ENCODE assay signal across 21 cellular contexts in genomic region chr4:41079871-41080565, GRCh38.
"Had no signal": no experiment of that assay in that cellular context is flagged by ENCODE, and none has a peak within 500 bp of the region (broad histone marks: within the 10 kb centered on the region; RNA-seq: fewer than 3 reads in every experiment).

No MANE protein-coding gene starts in this region.

- H3K27ac ChIP-seq: brain microvascular endothelial cell, epithelial cell of prostate, heart right ventricle, lower lobe of right lung, neutrophil, skin epidermis, testis, upper lobe of left lung had no signal

- H3K27me3 ChIP-seq: brain microvascular endothelial cell, heart right ventricle, neutrophil, testis, upper lobe of left lung had no signal

- H3K27ac Mint-ChIP-seq: activated naive CD8-positive, alpha-beta T cell treated with anti-CD3 and anti-CD28 coated beads, Interleukin-2, amount 10 ng/mL, durations not matched to agents 7 days and 5 days; activated T-helper 1 cell treated with anti-CD3 and anti-CD28 coated beads, Interleukin-12 subunit alpha, Interleukin-12 subunit beta, Interleukin-2, Interleukin-4 antibody, amounts not matched to agents 30 ng/mL and 10 ng/mL and 1 ng/mL, durations not matched to agents 14 hours and 24 hours and 36 hours; dendritic cell treated with granulocyte-macrophage colony-stimulating factor and Interleukin-4, amounts not matched to agents 40 ng/mL and 50 ng/mL, for 4 days; effector memory CD8-positive, alpha-beta T cell; naive thymus-derived CD4-positive, alpha-beta T cell had no signal

- H3K36me3 Mint-ChIP-seq: activated naive CD8-positive, alpha-beta T cell treated with anti-CD3 and anti-CD28 coated beads, Interleukin-2, amount 10 ng/mL, durations not matched to agents 7 days and 5 days; naive thymus-derived CD4-positive, alpha-beta T cell had no signal

- H3K4me1 ChIP-seq: lower lobe of right lung, testis had no signal

- H3K4me1 Mint-ChIP-seq: activated naive CD8-positive, alpha-beta T cell treated with anti-CD3 and anti-CD28 coated beads, Interleukin-2, amount 10 ng/mL, durations not matched to agents 7 days and 5 days; naive thymus-derived CD4-positive, alpha-beta T cell had no signal

- H3K4me3 ChIP-seq: heart right ventricle, lower lobe of right lung, mucosa of descending colon, skin epidermis, testis, upper lobe of left lung had no signal

- DNase-seq: activated CD4-positive, alpha-beta T cell treated with anti-CD3 and anti-CD28 coated beads, Interleukin-2, amount 50 U/mL, for 1 hour; activated CD8-positive, alpha-beta memory T cell treated with anti-CD3 and anti-CD28 coated beads for 24 hours; activated naive CD8-positive, alpha-beta T cell treated with anti-CD3 and anti-CD28 coated beads, Interleukin-2, amount 10 ng/mL, durations not matched to agents 7 days and 5 days; brain microvascular endothelial cell; effector memory CD8-positive, alpha-beta T cell; heart right ventricle; left colon; lower lobe of right lung; mucosa of descending colon; naive thymus-derived CD4-positive, alpha-beta T cell; right cardiac atrium; stimulated activated CD4-positive, alpha-beta T cell treated with anti-CD3 and anti-CD28 coated beads, Interleukin-15, amount 100 ng/mL, for 24 hours; stimulated activated CD4-positive, alpha-beta T cell treated with anti-CD3 and anti-CD28 coated beads, Interleukin-4, amount 100 ng/mL, for 1 hour; stimulated activated naive CD4-positive, alpha-beta T cell; testis; upper lobe of left lung had no signal

- H3K9me3 Mint-ChIP-seq: activated naive CD8-positive, alpha-beta T cell treated with anti-CD3 and anti-CD28 coated beads, Interleukin-2, amount 10 ng/mL, durations not matched to agents 7 days and 5 days; activated T-helper 1 cell treated with anti-CD3 and anti-CD28 coated beads, Interleukin-12 subunit alpha, Interleukin-12 subunit beta, Interleukin-2, Interleukin-4 antibody, amounts not matched to agents 30 ng/mL and 10 ng/mL and 1 ng/mL, durations not matched to agents 14 hours and 24 hours and 36 hours; dendritic cell treated with granulocyte-macrophage colony-stimulating factor and Interleukin-4, amounts not matched to agents 40 ng/mL and 50 ng/mL, for 4 days had no signal

- ATAC-seq: effector memory CD8-positive, alpha-beta T cell; heart right ventricle; left colon; mucosa of descending colon; naive thymus-derived CD4-positive, alpha-beta T cell had no signal

- H3K4me3 Mint-ChIP-seq: activated naive CD8-positive, alpha-beta T cell treated with anti-CD3 and anti-CD28 coated beads, Interleukin-2, amount 10 ng/mL, durations not matched to agents 7 days and 5 days; activated T-helper 1 cell treated with anti-CD3 and anti-CD28 coated beads, Interleukin-12 subunit alpha, Interleukin-12 subunit beta, Interleukin-2, Interleukin-4 antibody, amounts not matched to agents 30 ng/mL and 10 ng/mL and 1 ng/mL, durations not matched to agents 14 hours and 24 hours and 36 hours; dendritic cell treated with granulocyte-macrophage colony-stimulating factor and Interleukin-4, amounts not matched to agents 40 ng/mL and 50 ng/mL, for 4 days; effector memory CD8-positive, alpha-beta T cell; naive thymus-derived CD4-positive, alpha-beta T cell had no signal

- H3K36me3 ChIP-seq: brain microvascular endothelial cell, heart right ventricle, lower lobe of right lung, neutrophil, upper lobe of left lung had no signal

- H3K27me3 Mint-ChIP-seq: dendritic cell treated with granulocyte-macrophage colony-stimulating factor and Interleukin-4, amounts not matched to agents 40 ng/mL and 50 ng/mL, for 4 days; effector memory CD8-positive, alpha-beta T cell had no signal
